In genomic region chr6:37992749-37993148, GRCh38 we compare ENCODE assay signal across 16 cellular contexts.
A peak's percentile ranks its signal among the peaks of the same experiment; 100 is the strongest.
DNase-seq lines count a peak whose midpoint lies in the region; ATAC-seq and TF ChIP-seq lines count a peak whose summit lies in the region.
"Had no signal": no experiment of that assay in that cellular context is flagged by ENCODE, and none has a peak within 500 bp of the region (broad histone marks: within the 10 kb centered on the region; RNA-seq: fewer than 3 reads in every experiment).

No MANE protein-coding gene starts in this region.

- no peak overlapping the region for H2AK5ac ChIP-seq in neuronal stem cell (ENCODE audit: low read depth, low read length)

- ATAC-seq in WTC11: no peak
- ATAC-seq in stimulated activated memory B cell treated with anti-CD40 and anti-IgM and Interleukin-4, amounts not matched to agents 10 μg/mL and 1 μg/mL and 100 μg/mL, for 72 hours: no peak
- ATAC-seq: GM23338 had no signal

- no peak overlapping the region for H3K4ac ChIP-seq in neuronal stem cell (ENCODE audit: low read length)

- H4K8ac ChIP-seq in neuronal stem cell (ENCODE audit: low read depth, low read length): no peak overlapping the region

- peaks cover 71% of the 10 kb centered on the region for H3K4me1 Mint-ChIP-seq in activated naive CD4-positive, alpha-beta T cell treated with anti-CD3 and anti-CD28 coated beads, Interleukin-2, amount 50 U/mL, for 24 hours
- H3K4me1 Mint-ChIP-seq in WTC11 (peaks cover 30% of the 10 kb centered on the region), osteocyte (ENCODE audit: unreplicated experiment) (peaks cover 66% of the 10 kb centered on the region)
- peaks cover 55% of the 10 kb centered on the region for H3K4me1 Mint-ChIP-seq in stimulated activated memory B cell treated with anti-CD40 and anti-IgM and Interleukin-4, amounts not matched to agents 10 μg/mL and 1 μg/mL and 100 μg/mL, for 72 hours

- peaks cover 12 to 26% of the 10 kb centered on the region in 2 donors for H3K4me1 ChIP-seq in neuronal stem cell (ENCODE audit: control insufficient read depth in 2 of 2, insufficient read depth in 1 of 2, low read depth in 1 of 2, low read length in 2 of 2)
- H3K4me1 ChIP-seq: Caco-2 had no signal

- peaks cover 8% of the 10 kb centered on the region for H3K9me3 Mint-ChIP-seq in activated naive CD4-positive, alpha-beta T cell treated with anti-CD3 and anti-CD28 coated beads, Interleukin-2, amount 50 U/mL, for 24 hours
- H3K9me3 Mint-ChIP-seq in WTC11: no peaks in the 10 kb centered on the region
- no peaks in the 10 kb centered on the region for H3K9me3 Mint-ChIP-seq in osteocyte (ENCODE audit: unreplicated experiment)
- peaks cover 2% of the 10 kb centered on the region for H3K9me3 Mint-ChIP-seq in stimulated activated memory B cell treated with anti-CD40 and anti-IgM and Interleukin-4, amounts not matched to agents 10 μg/mL and 1 μg/mL and 100 μg/mL, for 72 hours
- H3K9me3 Mint-ChIP-seq: GM23338 had no signal

- POLR2A ChIA-PET in WTC11 (lab: Charles Lee): no interaction called here

- no peak overlapping the region for H2BK5ac ChIP-seq in neuronal stem cell (ENCODE audit: low read length)

- H2BK15ac ChIP-seq in neuronal stem cell (ENCODE audit: low read length): no peak overlapping the region

- H3K9ac ChIP-seq in neuronal stem cell (ENCODE audit: low read depth, low read length, poor library complexity): no peak overlapping the region
- H3K9ac ChIP-seq: BLaER1 had no signal

- H3K27ac Mint-ChIP-seq in activated naive CD4-positive, alpha-beta T cell treated with anti-CD3 and anti-CD28 coated beads, Interleukin-2, amount 50 U/mL, for 24 hours: peak overlapping the region; percentile 31
- H3K27ac Mint-ChIP-seq in WTC11 (0 out of 2 replicates have a peak overlapping the region, but pooled peaks have one; percentile 4), osteocyte (ENCODE audit: unreplicated experiment) (peak overlapping the region; percentile 64)
- H3K27ac Mint-ChIP-seq in stimulated activated memory B cell treated with anti-CD40 and anti-IgM and Interleukin-4, amounts not matched to agents 10 μg/mL and 1 μg/mL and 100 μg/mL, for 72 hours: no peak overlapping the region
- H3K27ac Mint-ChIP-seq: GM23338 had no signal

- H3K36me3 ChIP-seq in neuronal stem cell (replicated peaks in 1 of 2; ENCODE audit: control insufficient read depth in 2 of 2, insufficient read depth in 2 of 2, low read length in 2 of 2): no peaks in the 10 kb centered on the region
- H3K36me3 ChIP-seq: BLaER1 had no signal

- H2AFZ ChIP-seq in neuronal stem cell (ENCODE audit: low read length): no peak overlapping the region
- H2AFZ ChIP-seq: GM23338 had no signal

- 81 to 82% methylated on average over 2 of the region's 2 CpGs for WGBS in lower leg skin, 2 donors
- no CpG with 5 or more reads among the region's 2 CpGs for WGBS in neuronal stem cell (ENCODE audit: extremely low coverage in 2 of 2, insufficient read length in 2 of 2, insufficient replicate concordance in 1 of 2), 2 donors

- no peak overlapping the region for H3K14ac ChIP-seq in neuronal stem cell (ENCODE audit: low read length)

- H3K4me3 Mint-ChIP-seq in activated naive CD4-positive, alpha-beta T cell treated with anti-CD3 and anti-CD28 coated beads, Interleukin-2, amount 50 U/mL, for 24 hours: no peak overlapping the region
- no peak overlapping the region for H3K4me3 Mint-ChIP-seq in WTC11
- H3K4me3 Mint-ChIP-seq in osteocyte (ENCODE audit: unreplicated experiment): no peak overlapping the region
- H3K4me3 Mint-ChIP-seq in stimulated activated memory B cell treated with anti-CD40 and anti-IgM and Interleukin-4, amounts not matched to agents 10 μg/mL and 1 μg/mL and 100 μg/mL, for 72 hours: no peak overlapping the region
- H3K4me3 Mint-ChIP-seq: CD8-positive, alpha-beta memory T cell; GM23338 had no signal

- TF ChIP-seq CTCF in WTC11 (IDR thresholded peaks at IDR 0.05) (no peak), osteocyte (IDR thresholded peaks at IDR 0.05) (no peak), lower leg skin (IDR thresholded peaks at IDR 0.05) (no peak)

- TF ChIP-seq POLR2A in lower leg skin (IDR thresholded peaks at IDR 0.05): no peak

- intact Hi-C loops in lower leg skin (cut with DNase I; ENCODE audit: low total_unique reads): no loop called here

- CTCF ChIA-PET in WTC11 (lab: Charles Lee): no interaction called here

- peaks cover 0 to 5% of the 10 kb centered on the region in 2 donors for H3K9me3 ChIP-seq in neuronal stem cell (replicated peaks in 1 of 2; ENCODE audit: control insufficient read depth in 2 of 2, insufficient read depth in 1 of 2, low read depth in 1 of 2, low read length in 2 of 2)
- H3K9me3 ChIP-seq: BLaER1, Caco-2 had no signal

- H4K91ac ChIP-seq in neuronal stem cell (ENCODE audit: low read depth, low read length, poor library complexity): no peak overlapping the region

- no peak overlapping the region for H3K23ac ChIP-seq in neuronal stem cell (ENCODE audit: low read depth, low read length, poor library complexity)

- no peaks in the 10 kb centered on the region for H3K27me3 Mint-ChIP-seq in activated naive CD4-positive, alpha-beta T cell treated with anti-CD3 and anti-CD28 coated beads, Interleukin-2, amount 50 U/mL, for 24 hours
- no peaks in the 10 kb centered on the region for H3K27me3 Mint-ChIP-seq in WTC11 (ENCODE audit: low read depth)
- no peaks in the 10 kb centered on the region for H3K27me3 Mint-ChIP-seq in osteocyte (ENCODE audit: unreplicated experiment)
- no peaks in the 10 kb centered on the region for H3K27me3 Mint-ChIP-seq in stimulated activated memory B cell treated with anti-CD40 and anti-IgM and Interleukin-4, amounts not matched to agents 10 μg/mL and 1 μg/mL and 100 μg/mL, for 72 hours
- H3K27me3 Mint-ChIP-seq: CD8-positive, alpha-beta memory T cell had no signal

- no peak overlapping the region for H3K18ac ChIP-seq in neuronal stem cell (ENCODE audit: low read length)

- DNase-seq in activated naive CD4-positive, alpha-beta T cell (lab: John Stamatoyannopoulos, UW): no peak
- no peak for DNase-seq in WTC11 (ENCODE audit: low spot score)
- DNase-seq in osteocyte (ENCODE audit: extremely low spot score, unreplicated experiment): no peak
- no peak for DNase-seq in lower leg skin (ENCODE audit: low spot score in 2 of 2)
- DNase-seq in neuronal stem cell (ENCODE audit: low spot score): no peak
- DNase-seq: 8988T; AML-193; Caco-2; CD8-positive, alpha-beta memory T cell; DMS53; GF-D8; H7 had no signal

- peaks cover 2% of the 10 kb centered on the region for H3K79me1 ChIP-seq in neuronal stem cell (ENCODE audit: low read depth, low read length)

- H3K4me3 ChIP-seq in lower leg skin (ENCODE audit: low read depth, poor library complexity, severe bottlenecking): no peak overlapping the region
- H3K4me3 ChIP-seq in neuronal stem cell (ENCODE audit: low read length in 2 of 2): no peak overlapping the region
- H3K4me3 ChIP-seq: BLaER1, GM23338 had no signal

- no peak overlapping the region for H2BK12ac ChIP-seq in neuronal stem cell (ENCODE audit: low read length)

- H3K27ac ChIP-seq in neuronal stem cell (replicated peaks; ENCODE audit: low read length): no peak overlapping the region
- H3K27ac ChIP-seq: BLaER1 had no signal

- H3K4me2 ChIP-seq in neuronal stem cell (ENCODE audit: insufficient read depth, low read length, poor library complexity, severe bottlenecking): no peak overlapping the region
- H3K4me2 ChIP-seq: BLaER1, GM23338 had no signal

- no peaks in the 10 kb centered on the region for H3K27me3 ChIP-seq in neuronal stem cell (ENCODE audit: control insufficient read depth in 3 of 3, insufficient read depth in 3 of 3, low read depth in 1 of 3, low read length in 3 of 3)
- H3K27me3 ChIP-seq: BLaER1 had no signal

- peaks cover 5% of the 10 kb centered on the region for H3K36me3 Mint-ChIP-seq in activated naive CD4-positive, alpha-beta T cell treated with anti-CD3 and anti-CD28 coated beads, Interleukin-2, amount 50 U/mL, for 24 hours
- H3K36me3 Mint-ChIP-seq in WTC11 (no peaks in the 10 kb centered on the region), osteocyte (ENCODE audit: unreplicated experiment) (no peaks in the 10 kb centered on the region)
- H3K36me3 Mint-ChIP-seq in stimulated activated memory B cell treated with anti-CD40 and anti-IgM and Interleukin-4, amounts not matched to agents 10 μg/mL and 1 μg/mL and 100 μg/mL, for 72 hours: peaks cover 3% of the 10 kb centered on the region

- no peak overlapping the region for H2BK120ac ChIP-seq in neuronal stem cell (ENCODE audit: low read depth, low read length)

TF ChIP-seq in WTC11, 78 proteins besides CTCF, POLR2A, EP300 and RAD21 (continues in another document):
- TF ChIP-seq PRRX2 (CRISPR knock-in tag; IDR thresholded peaks at IDR 0.05): no peak
- no peak for TF ChIP-seq E2F4 (CRISPR knock-in tag; IDR thresholded peaks at IDR 0.05; ENCODE audit: borderline replicate concordance, low read depth)
- TF ChIP-seq CDX4 (CRISPR knock-in tag; IDR thresholded peaks at IDR 0.05; ENCODE audit: borderline replicate concordance): no peak
- TF ChIP-seq E2F1 (CRISPR knock-in tag; IDR thresholded peaks at IDR 0.05): no peak
- TF ChIP-seq NR3C1 (CRISPR knock-in tag; conservative IDR thresholded peaks at IDR 0.05; ENCODE audit: low read depth): no peak
